Comparison of ENCODE assay signal across 22 cellular contexts in the genomic region with DNA sequence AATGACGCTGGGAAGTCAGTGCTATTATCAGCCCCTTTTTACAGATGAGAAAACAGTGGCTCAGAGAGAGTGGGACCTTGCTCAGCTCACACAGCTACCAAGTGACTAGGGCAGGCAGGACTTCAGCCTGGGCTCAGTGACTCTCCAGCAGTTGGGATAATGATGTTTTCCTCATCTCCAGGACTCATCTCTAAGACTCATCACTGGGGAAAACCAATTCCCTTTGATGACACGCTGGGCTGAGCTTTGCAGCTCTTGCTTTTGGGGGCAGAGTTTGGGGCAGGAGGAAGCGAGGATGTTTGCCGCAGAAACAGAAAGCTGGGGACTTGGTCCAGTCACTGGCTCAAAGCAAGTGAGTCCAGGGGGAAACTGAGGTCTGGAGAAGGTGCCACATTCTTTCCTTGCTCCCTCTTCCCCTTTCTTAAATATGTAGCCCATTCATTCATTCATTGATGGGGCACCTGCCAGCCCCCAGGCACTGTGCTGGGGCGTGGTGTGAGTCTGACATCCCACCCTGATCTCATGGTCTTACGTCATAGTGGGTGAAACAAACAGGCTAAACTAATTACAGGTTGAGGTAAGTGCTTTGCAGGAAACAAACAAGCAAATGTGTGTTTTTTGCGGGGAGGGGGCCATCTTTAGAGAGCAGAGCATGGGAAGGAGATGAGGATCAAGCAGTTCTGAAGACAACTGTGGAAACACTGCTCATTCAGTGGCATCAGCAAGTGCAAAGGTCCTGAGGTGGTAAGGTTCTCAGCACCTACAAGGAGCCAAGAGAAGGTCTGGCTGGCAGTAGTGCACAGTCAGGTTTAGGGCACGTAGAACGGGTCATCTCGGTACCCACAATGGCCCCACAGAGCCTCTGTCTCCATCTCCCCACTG.
DNase-seq lines count a peak whose midpoint lies in the region; ATAC-seq and TF ChIP-seq lines count a peak whose summit lies in the region.
"Had no signal": no experiment of that assay in that cellular context is flagged by ENCODE, and none has a peak within 500 bp of the region (broad histone marks: within the 10 kb centered on the region; RNA-seq: fewer than 3 reads in every experiment).

No MANE protein-coding gene starts in this region.

- no peaks in the 10 kb centered on the region for H3K9me3 Mint-ChIP-seq in H9
- H3K9me3 Mint-ChIP-seq: CD8-positive, alpha-beta T cell had no signal

- H2BK12ac ChIP-seq in H9 (ENCODE audit: insufficient read length, low read depth, low read length), result no peak overlapping the region

- H3K14ac ChIP-seq in H9 (ENCODE audit: insufficient read depth, low read length), result no peak overlapping the region

- H3K18ac ChIP-seq in H9 (ENCODE audit: insufficient read length, low read depth, low read length), result no peak overlapping the region

- no peak overlapping the region for H3K27ac ChIP-seq in H9 (ENCODE audit: insufficient read length, low read depth, low read length)
- no peak overlapping the region for H3K27ac ChIP-seq in RWPE2 (ENCODE audit: poor library complexity, severe bottlenecking)
- H3K27ac ChIP-seq in body of pancreas, result no peak overlapping the region
- H3K27ac ChIP-seq: SJSA1 had no signal

- H3K27me3 ChIP-seq in H9 (ENCODE audit: insufficient read depth, low read length), result no peaks in the 10 kb centered on the region
- H3K27me3 ChIP-seq in RWPE2 (ENCODE audit: insufficient read depth, poor library complexity, severe bottlenecking), result no peaks in the 10 kb centered on the region
- no peaks in the 10 kb centered on the region for H3K27me3 ChIP-seq in body of pancreas
- H3K27me3 ChIP-seq: SJSA1 had no signal

- H4K5ac ChIP-seq in H9 (ENCODE audit: insufficient read length, low read depth, low read length), result no peak overlapping the region

- no peaks in the 10 kb centered on the region for H3K23me2 ChIP-seq in H9 (ENCODE audit: insufficient read length, low read depth, low read length, poor library complexity, severe bottlenecking)

- H3T11ph ChIP-seq in H9 (ENCODE audit: low read length), result no peak overlapping the region

- peaks cover 10 to 11% of the 10 kb centered on the region in 2 experiments for H3K4me1 Mint-ChIP-seq in H9

- no peak for TF ChIP-seq CTCF in H9 (conservative IDR thresholded peaks at IDR 0.05)
- no peak for TF ChIP-seq CTCF in RWPE2 (IDR thresholded peaks at IDR 0.05; ENCODE audit: poor library complexity, severe bottlenecking)
- TF ChIP-seq CTCF in body of pancreas (IDR thresholded peaks at IDR 0.05), result no peak

- no peak overlapping the region for H2AFZ ChIP-seq in H9 (ENCODE audit: low read length)

- H3K79me1 ChIP-seq in H9 (ENCODE audit: insufficient read depth, low read depth, low read length, poor library complexity, severe bottlenecking), result no peaks in the 10 kb centered on the region

- H3K27ac Mint-ChIP-seq in H9, result no peak overlapping the region
- H3K27ac Mint-ChIP-seq: CD8-positive, alpha-beta T cell had no signal

- H3K56ac ChIP-seq in H9 (ENCODE audit: insufficient read length, low read depth, low read length), result no peak overlapping the region

- no peak overlapping the region for H4K91ac ChIP-seq in H9 (ENCODE audit: insufficient read length, low read depth, low read length)

- H3K79me2 ChIP-seq in H9 (ENCODE audit: insufficient read depth, low read length), result no peaks in the 10 kb centered on the region

- H3K4me3 Mint-ChIP-seq in H9, result no peak overlapping the region
- H3K4me3 Mint-ChIP-seq: CD8-positive, alpha-beta T cell had no signal

- no peaks in the 10 kb centered on the region for H4K20me1 ChIP-seq in H9 (ENCODE audit: control insufficient read depth, insufficient read depth, insufficient read length)

- H3K27me3 Mint-ChIP-seq in H9 (ENCODE audit: low read depth), result peaks cover 4% of the 10 kb centered on the region

- no peak overlapping the region for H2BK120ac ChIP-seq in H9 (ENCODE audit: low read depth, low read length, poor library complexity, severe bottlenecking)

- no peak overlapping the region for H4K8ac ChIP-seq in H9 (replicated peaks; ENCODE audit: insufficient read length, low read depth, low read length)

- H3K4me3 ChIP-seq in RWPE2 (ENCODE audit: severe bottlenecking), result no peak overlapping the region
- no peak overlapping the region for H3K4me3 ChIP-seq in body of pancreas
- H3K4me3 ChIP-seq: K562, SJSA1 had no signal

- no peak overlapping the region for H2BK15ac ChIP-seq in H9 (ENCODE audit: low read depth, low read length)

- no peak overlapping the region for H2BK5ac ChIP-seq in H9 (ENCODE audit: insufficient read length, low read length)

- no peaks in the 10 kb centered on the region for H3K36me3 ChIP-seq in RWPE2 (ENCODE audit: low read depth)
- H3K36me3 ChIP-seq in body of pancreas (replicated peaks in 1 of 2; ENCODE audit: insufficient read depth in 1 of 2, low read depth in 2 of 2), result no peaks in the 10 kb centered on the region
- H3K36me3 ChIP-seq: SJSA1 had no signal

- no CpG with 5 or more reads among the region's 10 CpGs for WGBS in H9 (ENCODE audit: extremely low coverage, insufficient read length, low lambda C conversion rate)
- 67 to 80% methylated on average over 10 of the region's 10 CpGs for WGBS in body of pancreas, 2 donors

- no peak for TF ChIP-seq POLR2A in body of pancreas (IDR thresholded peaks at IDR 0.05)

- H3K9ac ChIP-seq in H9 (ENCODE audit: extremely low read depth, insufficient read length, low read length), result no peak overlapping the region

- no peak overlapping the region for H2AK5ac ChIP-seq in H9 (ENCODE audit: insufficient read length, low read length)

- H3K36me3 Mint-ChIP-seq in H9 (ENCODE audit: insufficient read depth in 1 of 3, low read depth in 3 of 3), result no peaks in the 10 kb centered on the region
- H3K36me3 Mint-ChIP-seq: CD8-positive, alpha-beta T cell had no signal

- H3K4me1 ChIP-seq in H9 (ENCODE audit: insufficient read depth, low read length) (no peaks in the 10 kb centered on the region), RWPE2 (ENCODE audit: insufficient read depth, poor library complexity, severe bottlenecking) (no peaks in the 10 kb centered on the region), body of pancreas (no peaks in the 10 kb centered on the region)
- H3K4me1 ChIP-seq: SJSA1 had no signal

- H2BK20ac ChIP-seq in H9 (ENCODE audit: low read depth, low read length, poor library complexity, severe bottlenecking), result no peak overlapping the region

- H3K23ac ChIP-seq in H9 (ENCODE audit: insufficient read length, low read depth, low read length), result no peak overlapping the region

- no peak overlapping the region for H3K4me2 ChIP-seq in H9 (ENCODE audit: insufficient read depth, insufficient read length, low read length)

- DNase-seq in H9 (peak; percentile 11), RWPE2 (ENCODE audit: low spot score) (peak; percentile 54), islet precursor cell (peak; percentile 52), sciatic nerve (ENCODE audit: low spot score) (peak; percentile 21), body of pancreas (no peak), NOMO-1 treated with dmso at 0.1 percent for 144 hours (lab: John Stamatoyannopoulos, UW; ENCODE audit: unreplicated experiment) (no peak), NCI-H446 (lab: John Stamatoyannopoulos, UW) (no peak)
- DNase-seq in activated CD4-positive, alpha-beta T cell treated with anti-CD3 and anti-CD28 coated beads for 4 hours, result no peak
- DNase-seq: ACHN; C1 segment of cervical spinal cord; CD8-positive, alpha-beta T cell; GOT3; MM.1S; NCI-H1048; NCI-H1417 treated with DMSO at 0.1 percent for 48 hours; NCI-H187; NCI-H510A; NCI-H82 had no signal

- intact Hi-C loops in sciatic nerve (cut with DNase I), result no loop called here
- intact Hi-C loops in body of pancreas (cut with DNase I), result no loop called here

- H3K4ac ChIP-seq in H9 (ENCODE audit: low read depth, low read length), result no peak overlapping the region

- ATAC-seq in RWPE2 (ENCODE audit: low read depth) (no peak), sciatic nerve (no peak), body of pancreas (no peak)
- ATAC-seq: CD8-positive, alpha-beta T cell; HCT116; K562; Right ventricle myocardium inferior had no signal

- H3K9me3 ChIP-seq in H9 (ENCODE audit: control insufficient read depth, low read depth, low read length) (no peaks in the 10 kb centered on the region), RWPE2 (ENCODE audit: severe bottlenecking) (no peaks in the 10 kb centered on the region), body of pancreas (no peaks in the 10 kb centered on the region)
- H3K9me3 ChIP-seq: SJSA1 had no signal

Comparison
In these comparisons a context has a peak if more than half of its experiments do, and no peak if none do; other contexts are left out.
1. DNase-seq: peak in H9 (single experiment), RWPE2 (single experiment), islet precursor cell (single experiment) and sciatic nerve (single experiment); none in body of pancreas (0 of 4), NOMO-1 treated with dmso at 0.1 percent for 144 hours (single experiment), activated CD4-positive, alpha-beta T cell treated with anti-CD3 and anti-CD28 coated beads for 4 hours (0 of 2) and NCI-H446 (0 of 2).